Comparison of ENCODE assay signal across 8 cellular contexts in genomic region chr3:194135516-194135805, GRCh38. TPM values are rescaled to one million over a fixed set of nuclear protein-coding genes. Genes with fewer than 3 reads are reported as not detected.
DNase-seq lines count a peak whose midpoint lies in the region; ATAC-seq and TF ChIP-seq lines count a peak whose summit lies in the region.

No MANE protein-coding gene starts in this region.

- TF ChIP-seq EP300 in tibial nerve (IDR thresholded peaks at IDR 0.05): no peak

- no peak overlapping the region for H3K27ac Mint-ChIP-seq in activated T-cell treated with anti-CD3 and anti-CD28 coated beads, Interleukin-2, amount 50 U/mL, for 72 hours

- WGBS in adrenal gland, 4 donors: 0 to 1% (median 1%) methylated on average over 4 of the region's 4 CpGs
- 2% methylated on average over 4 of the region's 4 CpGs for WGBS in right lobe of liver (ENCODE audit: insufficient coverage, low coverage, low lambda C conversion rate, missing lambda C conversion rate)
- WGBS in tibial nerve, 2 donors: 1 to 3% methylated on average over 4 of the region's 4 CpGs

- intact Hi-C loops in adrenal gland (cut with DNase I) (loop anchor here (2.0 to 10.0 kb wide), 4 partner anchors 131 to 348 kb away; no protein-coding TSS in a partner anchor), right lobe of liver (cut with DNase I) (loop anchor here in 1 of 2 donors (10.0 kb wide), 2 partner anchors 61 to 351 kb away; no protein-coding TSS in a partner anchor)

- H3K4me1 Mint-ChIP-seq in activated T-cell treated with anti-CD3 and anti-CD28 coated beads, Interleukin-2, amount 50 U/mL, for 72 hours (ENCODE audit: low read depth): peaks cover 57% of the 10 kb centered on the region

- H3K4me1 ChIP-seq in adrenal gland (replicated peaks in 1 of 2) (peaks cover 10 to 40% of the 10 kb centered on the region in 2 donors), right lobe of liver (peaks cover 0 to 53% (median 17%) of the 10 kb centered on the region in 4 donors), tibial nerve (peaks cover 0 to 82% (median 45%) of the 10 kb centered on the region in 4 donors)

- no peak for DNase-seq in activated T-cell treated with anti-CD3 and anti-CD28 coated beads, Interleukin-2, amount 50 U/mL, for 72 hours
- no peak for DNase-seq in activated T-cell treated with anti-CD3 and anti-CD28 coated beads, Interleukin-2, amount 50 U/mL, for 1 hour
- DNase-seq in adrenal gland (no peak), right lobe of liver (no peak), tibial nerve (ENCODE audit: low spot score in 2 of 2) (no peak), putamen (ENCODE audit: low spot score) (no peak), A172 (ENCODE audit: low spot score) (no peak)

- H3K27me3 ChIP-seq in adrenal gland (no peaks in the 10 kb centered on the region), right lobe of liver (no peaks in the 10 kb centered on the region), tibial nerve (no peaks in the 10 kb centered on the region)

- TF ChIP-seq CTCF in adrenal gland (IDR thresholded peaks at IDR 0.05) (no peak), right lobe of liver (IDR thresholded peaks at IDR 0.05) (no peak), tibial nerve (IDR thresholded peaks at IDR 0.05) (no peak)

- no peaks in the 10 kb centered on the region for H3K9me3 Mint-ChIP-seq in activated T-cell treated with anti-CD3 and anti-CD28 coated beads, Interleukin-2, amount 50 U/mL, for 72 hours

- H3K36me3 Mint-ChIP-seq in activated T-cell treated with anti-CD3 and anti-CD28 coated beads, Interleukin-2, amount 50 U/mL, for 72 hours (ENCODE audit: insufficient read depth in 2 of 2): peaks cover 0 to 4% of the 10 kb centered on the region in 2 donors

- peak overlapping the region; percentile 84 to 88 for H3K4me3 Mint-ChIP-seq in activated T-cell treated with anti-CD3 and anti-CD28 coated beads, Interleukin-2, amount 50 U/mL, for 72 hours

- H3K36me3 ChIP-seq in adrenal gland (replicated peaks in 1 of 2): no peaks in the 10 kb centered on the region
- no peaks in the 10 kb centered on the region for H3K36me3 ChIP-seq in right lobe of liver
- H3K36me3 ChIP-seq in tibial nerve: no peaks in the 10 kb centered on the region

- H3K27me3 Mint-ChIP-seq in activated T-cell treated with anti-CD3 and anti-CD28 coated beads, Interleukin-2, amount 50 U/mL, for 72 hours (ENCODE audit: low read depth): peaks cover 81% of the 10 kb centered on the region

- H3K27ac ChIP-seq in adrenal gland: peak overlapping the region; percentile 88 to 97 (median 91)
- H3K27ac ChIP-seq in right lobe of liver: peak overlapping the region; percentile 93 to 97 (median 95)
- H3K27ac ChIP-seq in tibial nerve: peak overlapping the region; percentile 78 to 96 (median 90)

- ATAC-seq in activated T-cell treated with anti-CD3 and anti-CD28 coated beads, Interleukin-2, amount 50 U/mL, for 72 hours (replicated peaks in 1 of 2): no peak
- ATAC-seq in right lobe of liver (no peak), GM21786 (IDR thresholded peaks at IDR 0.05; ENCODE audit: unreplicated experiment) (no peak)

- peak overlapping the region in 2 of 4 donors; percentile 36 to 58 for H3K4me3 ChIP-seq in adrenal gland
- peak overlapping the region; percentile 44 to 78 (median 66) for H3K4me3 ChIP-seq in right lobe of liver
- H3K4me3 ChIP-seq in tibial nerve: peak overlapping the region; percentile 46 to 71 (median 58)

- TF ChIP-seq POLR2A in adrenal gland (IDR thresholded peaks at IDR 0.05) (no peak), right lobe of liver (IDR thresholded peaks at IDR 0.05) (no peak), tibial nerve (IDR thresholded peaks at IDR 0.05) (no peak)

- H3K9me3 ChIP-seq in adrenal gland (replicated peaks in 1 of 3): no peaks in the 10 kb centered on the region
- no peaks in the 10 kb centered on the region for H3K9me3 ChIP-seq in right lobe of liver
- H3K9me3 ChIP-seq in tibial nerve: no peaks in the 10 kb centered on the region

RNA-seq across cellular contexts. Expression of gene HES1, which starts 0.5 kb away (rescaled TPM):
- total RNA-seq in activated T-cell treated with anti-CD3 and anti-CD28 coated beads, Interleukin-2, amount 50 U/mL, for 72 hours: under 1 TPM; 0.81 to 0.91 TPM
- total RNA-seq in adrenal gland (10 to 100 TPM; 22.8 to 59.3 (median 38.8) TPM), right lobe of liver (10 to 100 TPM; 12.9 to 40.3 (median 23.4) TPM), tibial nerve (10 to 100 TPM; 14.7 to 52.7 (median 27.7) TPM)
- polyA plus RNA-seq in adrenal gland: 10 to 100 TPM; 14.3 to 34.3 (median 34.2) TPM
- total RNA-seq in A172 (2014; rRNA removed; shearing (Covaris generic)): 3.1 and 4.5 TPM in 2 replicates
